ENCODE assay signal across 22 cellular contexts in genomic region chr7:33661430-33662160, GRCh38.
"Had no signal": no experiment of that assay in that cellular context is flagged by ENCODE, and none has a peak within 500 bp of the region (broad histone marks: within the 10 kb centered on the region; RNA-seq: fewer than 3 reads in every experiment).

No MANE protein-coding gene starts in this region.

- H3K9me3 ChIP-seq: mucosa of descending colon, stomach, thoracic aorta, transverse colon had no signal

- H3K27me3 ChIP-seq: dorsolateral prefrontal cortex, heart right ventricle, stomach, transverse colon had no signal

- H3K4me1 ChIP-seq: heart right ventricle, stomach, transverse colon had no signal

- H3K4me3 ChIP-seq: dorsolateral prefrontal cortex, heart right ventricle, mucosa of descending colon, smooth muscle cell, stomach, thoracic aorta, transverse colon had no signal

- H3K4me1 Mint-ChIP-seq: neural crest cell had no signal

- H3K27me3 Mint-ChIP-seq: naive thymus-derived CD8-positive, alpha-beta T cell; stimulated activated memory B cell treated with anti-CD40 and anti-IgM and Interleukin-4, amounts not matched to agents 10 μg/mL and 1 μg/mL and 100 μg/mL, for 72 hours had no signal

- H3K4me2 ChIP-seq: smooth muscle cell had no signal

- H3K4me3 Mint-ChIP-seq: naive thymus-derived CD8-positive, alpha-beta T cell; neural crest cell; stimulated activated memory B cell treated with anti-CD40 and anti-IgM and Interleukin-4, amounts not matched to agents 10 μg/mL and 1 μg/mL and 100 μg/mL, for 72 hours had no signal

- ATAC-seq: esophagus mucosa; heart right ventricle; mucosa of descending colon; naive thymus-derived CD8-positive, alpha-beta T cell; right cardiac atrium; stimulated activated memory B cell treated with anti-CD40 and anti-IgM and Interleukin-4, amounts not matched to agents 10 μg/mL and 1 μg/mL and 100 μg/mL, for 72 hours had no signal

- H3K27ac ChIP-seq: dorsolateral prefrontal cortex, heart right ventricle, stomach, thoracic aorta, transverse colon had no signal

- H3K27ac Mint-ChIP-seq: naive thymus-derived CD8-positive, alpha-beta T cell; stimulated activated memory B cell treated with anti-CD40 and anti-IgM and Interleukin-4, amounts not matched to agents 10 μg/mL and 1 μg/mL and 100 μg/mL, for 72 hours had no signal

- H3K36me3 ChIP-seq: heart right ventricle, stomach, thoracic aorta, transverse colon had no signal

- FAIRE-seq: endometrium, frontal cortex, islet of Langerhans had no signal

- DNase-seq: cortex of kidney; dorsolateral prefrontal cortex; effector CD8-positive, alpha-beta T cell; heart right ventricle; hypothalamus; kidney glomerular epithelial cell; mucosa of descending colon; naive thymus-derived CD8-positive, alpha-beta T cell; right cardiac atrium; stimulated activated CD4-positive, alpha-beta T cell treated with anti-CD3 and anti-CD28 coated beads, Interleukin-4, amount 100 ng/mL, for 1 hour; stimulated activated CD8-positive, alpha-beta memory T cell treated with anti-CD3 and anti-CD28 coated beads, Interleukin-4, amount 100 ng/mL, for 48 hours; stomach; substantia nigra; transverse colon had no signal
